Comparison of ENCODE assay signal across 1 cellular context in the genomic region with DNA sequence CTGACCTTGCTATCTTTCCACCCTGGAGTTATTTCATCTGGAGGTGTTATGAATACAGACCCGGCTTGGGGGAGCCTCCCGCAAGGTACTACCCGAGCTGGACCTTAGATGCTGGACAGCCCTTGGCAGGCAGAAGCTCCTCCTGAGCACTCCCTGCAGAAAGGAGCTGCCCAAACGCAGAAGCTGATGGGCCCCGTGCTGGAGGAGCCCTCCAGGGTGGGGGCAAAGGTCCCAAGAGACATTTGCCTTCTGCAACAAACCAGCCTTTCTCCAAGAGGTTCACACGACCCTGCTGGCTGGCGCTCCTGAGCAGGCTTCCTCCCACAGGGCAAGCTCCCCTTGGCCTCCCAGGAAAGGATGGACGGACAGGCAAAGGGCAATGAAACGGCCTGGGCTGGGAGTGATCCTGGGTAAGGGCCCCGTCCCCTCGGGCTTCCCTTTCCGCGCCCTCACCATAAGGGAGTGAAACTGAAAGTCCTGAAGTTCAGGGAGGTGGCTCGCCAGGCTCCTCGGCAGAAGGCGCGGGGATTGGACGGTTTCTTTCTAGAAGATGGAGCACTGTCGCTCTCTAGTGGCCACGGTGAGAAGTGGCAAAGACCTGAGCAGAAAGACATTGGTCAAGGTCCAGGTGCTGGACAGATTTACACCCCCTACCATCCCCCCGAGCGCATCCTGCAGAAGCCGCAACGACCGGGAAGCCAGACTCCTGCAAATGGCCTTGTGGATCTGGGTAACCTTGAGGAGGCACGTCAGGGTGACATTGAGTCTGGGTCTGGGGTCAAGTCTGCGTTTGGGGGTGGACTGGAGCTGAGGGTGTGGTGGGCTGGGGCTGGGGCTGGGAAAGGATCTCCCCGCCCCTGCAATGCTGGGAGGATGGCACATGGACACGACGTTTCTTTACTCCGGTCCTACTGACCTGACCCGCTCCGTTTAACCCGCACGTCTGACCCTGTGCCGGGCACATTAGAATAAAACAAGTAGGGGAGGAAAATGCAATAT.
TF ChIP-seq lines count a peak whose summit lies in the region.

No MANE protein-coding gene starts in this region.

TF ChIP-seq in HepG2, 621 proteins besides CTCF, POLR2A, EP300 and RAD21 (continued from another document):
- TF ChIP-seq, protein P1, sequence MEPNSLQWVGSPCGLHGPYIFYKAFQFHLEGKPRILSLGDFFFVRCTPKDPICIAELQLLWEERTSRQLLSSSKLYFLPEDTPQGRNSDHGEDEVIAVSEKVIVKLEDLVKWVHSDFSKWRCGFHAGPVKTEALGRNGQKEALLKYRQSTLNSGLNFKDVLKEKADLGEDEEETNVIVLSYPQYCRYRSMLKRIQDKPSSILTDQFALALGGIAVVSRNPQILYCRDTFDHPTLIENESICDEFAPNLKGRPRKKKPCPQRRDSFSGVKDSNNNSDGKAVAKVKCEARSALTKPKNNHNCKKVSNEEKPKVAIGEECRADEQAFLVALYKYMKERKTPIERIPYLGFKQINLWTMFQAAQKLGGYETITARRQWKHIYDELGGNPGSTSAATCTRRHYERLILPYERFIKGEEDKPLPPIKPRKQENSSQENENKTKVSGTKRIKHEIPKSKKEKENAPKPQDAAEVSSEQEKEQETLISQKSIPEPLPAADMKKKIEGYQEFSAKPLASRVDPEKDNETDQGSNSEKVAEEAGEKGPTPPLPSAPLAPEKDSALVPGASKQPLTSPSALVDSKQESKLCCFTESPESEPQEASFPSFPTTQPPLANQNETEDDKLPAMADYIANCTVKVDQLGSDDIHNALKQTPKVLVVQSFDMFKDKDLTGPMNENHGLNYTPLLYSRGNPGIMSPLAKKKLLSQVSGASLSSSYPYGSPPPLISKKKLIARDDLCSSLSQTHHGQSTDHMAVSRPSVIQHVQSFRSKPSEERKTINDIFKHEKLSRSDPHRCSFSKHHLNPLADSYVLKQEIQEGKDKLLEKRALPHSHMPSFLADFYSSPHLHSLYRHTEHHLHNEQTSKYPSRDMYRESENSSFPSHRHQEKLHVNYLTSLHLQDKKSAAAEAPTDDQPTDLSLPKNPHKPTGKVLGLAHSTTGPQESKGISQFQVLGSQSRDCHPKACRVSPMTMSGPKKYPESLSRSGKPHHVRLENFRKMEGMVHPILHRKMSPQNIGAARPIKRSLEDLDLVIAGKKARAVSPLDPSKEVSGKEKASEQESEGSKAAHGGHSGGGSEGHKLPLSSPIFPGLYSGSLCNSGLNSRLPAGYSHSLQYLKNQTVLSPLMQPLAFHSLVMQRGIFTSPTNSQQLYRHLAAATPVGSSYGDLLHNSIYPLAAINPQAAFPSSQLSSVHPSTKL (CRISPR knock-in tag; IDR thresholded peaks at IDR 0.05): 0 out of 2 replicates have a peak, but pooled peaks have one; percentile 18
- 0 out of 2 replicates have a peak, but pooled peaks have one; percentile 22 for TF ChIP-seq TAF1 (CRISPR knock-in tag; IDR thresholded peaks at IDR 0.05)
- TF ChIP-seq XRCC5 (optimal IDR thresholded peaks at IDR 0.05; ENCODE audit: low read length): peak; percentile 70
- TF ChIP-seq, protein P2, sequence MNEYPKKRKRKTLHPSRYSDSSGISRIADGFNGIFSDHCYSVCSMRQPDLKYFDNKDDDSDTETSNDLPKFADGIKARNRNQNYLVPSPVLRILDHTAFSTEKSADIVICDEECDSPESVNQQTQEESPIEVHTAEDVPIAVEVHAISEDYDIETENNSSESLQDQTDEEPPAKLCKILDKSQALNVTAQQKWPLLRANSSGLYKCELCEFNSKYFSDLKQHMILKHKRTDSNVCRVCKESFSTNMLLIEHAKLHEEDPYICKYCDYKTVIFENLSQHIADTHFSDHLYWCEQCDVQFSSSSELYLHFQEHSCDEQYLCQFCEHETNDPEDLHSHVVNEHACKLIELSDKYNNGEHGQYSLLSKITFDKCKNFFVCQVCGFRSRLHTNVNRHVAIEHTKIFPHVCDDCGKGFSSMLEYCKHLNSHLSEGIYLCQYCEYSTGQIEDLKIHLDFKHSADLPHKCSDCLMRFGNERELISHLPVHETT (CRISPR knock-in tag; conservative IDR thresholded peaks at IDR 0.05): no peak
- peak; percentile 64; the same call in 1 of the 2 replicates for TF ChIP-seq ZSCAN29 (CRISPR knock-in tag; conservative IDR thresholded peaks at IDR 0.05)
- TF ChIP-seq ZNF776 (CRISPR knock-in tag; IDR thresholded peaks at IDR 0.05): peak; percentile 30; the same call in 1 of the 2 replicates
- no peak for TF ChIP-seq ZEB1 (IDR thresholded peaks at IDR 0.05; ENCODE audit: insufficient replicate concordance, low read depth)
- TF ChIP-seq ZNF263 (CRISPR knock-in tag; IDR thresholded peaks at IDR 0.05): peak; percentile 89
- TF ChIP-seq, protein P3, sequence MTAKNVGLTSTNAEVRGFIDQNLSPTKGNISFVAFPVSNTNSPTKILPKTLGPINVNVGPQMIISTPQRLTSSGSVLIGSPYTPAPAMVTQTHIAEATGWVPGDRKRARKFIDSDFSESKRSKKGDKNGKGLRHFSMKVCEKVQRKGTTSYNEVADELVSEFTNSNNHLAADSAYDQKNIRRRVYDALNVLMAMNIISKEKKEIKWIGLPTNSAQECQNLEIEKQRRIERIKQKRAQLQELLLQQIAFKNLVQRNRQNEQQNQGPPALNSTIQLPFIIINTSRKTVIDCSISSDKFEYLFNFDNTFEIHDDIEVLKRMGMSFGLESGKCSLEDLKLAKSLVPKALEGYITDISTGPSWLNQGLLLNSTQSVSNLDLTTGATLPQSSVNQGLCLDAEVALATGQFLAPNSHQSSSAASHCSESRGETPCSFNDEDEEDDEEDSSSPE (CRISPR knock-in tag; IDR thresholded peaks at IDR 0.05): 0 out of 2 replicates have a peak, but pooled peaks have one; percentile 29
- TF ChIP-seq ZSCAN21 (CRISPR knock-in tag; IDR thresholded peaks at IDR 0.05; ENCODE audit: borderline replicate concordance): peak; percentile 38; the same call in 1 of the 2 replicates
- TF ChIP-seq ZNF230 (CRISPR knock-in tag; IDR thresholded peaks at IDR 0.05): 0 out of 2 replicates have a peak, but pooled peaks have one; percentile 54
- TF ChIP-seq, protein P4, sequence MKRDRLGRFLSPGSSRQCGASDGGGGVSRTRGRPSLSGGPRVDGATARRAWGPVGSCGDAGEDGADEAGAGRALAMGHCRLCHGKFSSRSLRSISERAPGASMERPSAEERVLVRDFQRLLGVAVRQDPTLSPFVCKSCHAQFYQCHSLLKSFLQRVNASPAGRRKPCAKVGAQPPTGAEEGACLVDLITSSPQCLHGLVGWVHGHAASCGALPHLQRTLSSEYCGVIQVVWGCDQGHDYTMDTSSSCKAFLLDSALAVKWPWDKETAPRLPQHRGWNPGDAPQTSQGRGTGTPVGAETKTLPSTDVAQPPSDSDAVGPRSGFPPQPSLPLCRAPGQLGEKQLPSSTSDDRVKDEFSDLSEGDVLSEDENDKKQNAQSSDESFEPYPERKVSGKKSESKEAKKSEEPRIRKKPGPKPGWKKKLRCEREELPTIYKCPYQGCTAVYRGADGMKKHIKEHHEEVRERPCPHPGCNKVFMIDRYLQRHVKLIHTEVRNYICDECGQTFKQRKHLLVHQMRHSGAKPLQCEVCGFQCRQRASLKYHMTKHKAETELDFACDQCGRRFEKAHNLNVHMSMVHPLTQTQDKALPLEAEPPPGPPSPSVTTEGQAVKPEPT (CRISPR knock-in tag; IDR thresholded peaks at IDR 0.05; ENCODE audit: low read depth): peak; percentile 54; the same call in 1 of the 2 replicates
- 0 out of 2 replicates have a peak, but pooled peaks have one; percentile 41 for TF ChIP-seq MEF2D (CRISPR knock-in tag; IDR thresholded peaks at IDR 0.05)
- TF ChIP-seq ZNF619 (CRISPR knock-in tag; IDR thresholded peaks at IDR 0.05): no peak
- TF ChIP-seq, protein P5, sequence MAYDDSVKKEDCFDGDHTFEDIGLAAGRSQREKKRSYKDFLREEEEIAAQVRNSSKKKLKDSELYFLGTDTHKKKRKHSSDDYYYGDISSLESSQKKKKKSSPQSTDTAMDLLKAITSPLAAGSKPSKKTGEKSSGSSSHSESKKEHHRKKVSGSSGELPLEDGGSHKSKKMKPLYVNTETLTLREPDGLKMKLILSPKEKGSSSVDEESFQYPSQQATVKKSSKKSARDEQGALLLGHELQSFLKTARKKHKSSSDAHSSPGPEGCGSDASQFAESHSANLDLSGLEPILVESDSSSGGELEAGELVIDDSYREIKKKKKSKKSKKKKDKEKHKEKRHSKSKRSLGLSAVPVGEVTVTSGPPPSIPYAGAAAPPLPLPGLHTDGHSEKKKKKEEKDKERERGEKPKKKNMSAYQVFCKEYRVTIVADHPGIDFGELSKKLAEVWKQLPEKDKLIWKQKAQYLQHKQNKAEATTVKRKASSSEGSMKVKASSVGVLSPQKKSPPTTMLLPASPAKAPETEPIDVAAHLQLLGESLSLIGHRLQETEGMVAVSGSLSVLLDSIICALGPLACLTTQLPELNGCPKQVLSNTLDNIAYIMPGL (CRISPR knock-in tag; IDR thresholded peaks at IDR 0.05; ENCODE audit: borderline replicate concordance in 1 of 2, low read depth in 1 of 2): peak; percentile 79 to 81
- TF ChIP-seq ZNF124 (CRISPR knock-in tag; IDR thresholded peaks at IDR 0.05): no peak
- TF ChIP-seq, protein P6, sequence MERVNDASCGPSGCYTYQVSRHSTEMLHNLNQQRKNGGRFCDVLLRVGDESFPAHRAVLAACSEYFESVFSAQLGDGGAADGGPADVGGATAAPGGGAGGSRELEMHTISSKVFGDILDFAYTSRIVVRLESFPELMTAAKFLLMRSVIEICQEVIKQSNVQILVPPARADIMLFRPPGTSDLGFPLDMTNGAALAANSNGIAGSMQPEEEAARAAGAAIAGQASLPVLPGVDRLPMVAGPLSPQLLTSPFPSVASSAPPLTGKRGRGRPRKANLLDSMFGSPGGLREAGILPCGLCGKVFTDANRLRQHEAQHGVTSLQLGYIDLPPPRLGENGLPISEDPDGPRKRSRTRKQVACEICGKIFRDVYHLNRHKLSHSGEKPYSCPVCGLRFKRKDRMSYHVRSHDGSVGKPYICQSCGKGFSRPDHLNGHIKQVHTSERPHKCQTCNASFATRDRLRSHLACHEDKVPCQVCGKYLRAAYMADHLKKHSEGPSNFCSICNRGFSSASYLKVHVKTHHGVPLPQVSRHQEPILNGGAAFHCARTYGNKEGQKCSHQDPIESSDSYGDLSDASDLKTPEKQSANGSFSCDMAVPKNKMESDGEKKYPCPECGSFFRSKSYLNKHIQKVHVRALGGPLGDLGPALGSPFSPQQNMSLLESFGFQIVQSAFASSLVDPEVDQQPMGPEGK (CRISPR knock-in tag; IDR thresholded peaks at IDR 0.05): peak; percentile 52
- TF ChIP-seq EEA1 (CRISPR knock-in tag; IDR thresholded peaks at IDR 0.05; ENCODE audit: borderline replicate concordance): no peak
- TF ChIP-seq HNRNPUL1 (IDR thresholded peaks at IDR 0.05; ENCODE audit: low read depth, low read length): no peak
